8 cellular contexts compared by ENCODE assay signal in genomic region chr9:5338992-5339981, GRCh38. TPM values are rescaled to one million over a fixed set of nuclear protein-coding genes. Genes with fewer than 3 reads are reported as not detected.
A peak's percentile ranks its signal among the peaks of the same experiment; 100 is the strongest.
DNase-seq lines count a peak whose midpoint lies in the region; ATAC-seq, FAIRE-seq and TF ChIP-seq lines count a peak whose summit lies in the region.
"Not testable (repeated sequence)": the region's sequence is repeated elsewhere in the genome, so short reads cannot be mapped to it uniquely, and the experiment has no call there.

Gene RLN1 (minus strand): TSS chr9:5339876. CDS start chr9:5339746, 130 bp downstream.

- H2BK12ac ChIP-seq in H9 (ENCODE audit: insufficient read length, low read depth, low read length) = not testable (repeated sequence)

- peak within 1 kb of the TSS; percentile 53 for H3K4me2 ChIP-seq in H9 (ENCODE audit: insufficient read depth, insufficient read length, low read length)

- not testable (repeated sequence) for H4K5ac ChIP-seq in H9 (ENCODE audit: insufficient read length, low read depth, low read length)

- H4K8ac ChIP-seq in H9 (replicated peaks; ENCODE audit: insufficient read length, low read depth, low read length) = not testable (repeated sequence)

- not testable (repeated sequence) for H3K9me3 Mint-ChIP-seq in H9; activated naive CD4-positive, alpha-beta T cell treated with anti-CD3 and anti-CD28 coated beads for 36 hours; natural killer cell treated with Interleukin-12 subunit alpha and Interleukin-12 subunit beta and Interleukin-15 and Interleukin-18, amount 100 ng/mL, for 72 hours

- not testable (repeated sequence) for H3K4me1 Mint-ChIP-seq in H9; natural killer cell treated with Interleukin-12 subunit alpha and Interleukin-12 subunit beta and Interleukin-15 and Interleukin-18, amount 100 ng/mL, for 72 hours (ENCODE audit: low read depth in 2 of 2)
- H3K4me1 Mint-ChIP-seq in activated naive CD4-positive, alpha-beta T cell treated with anti-CD3 and anti-CD28 coated beads for 36 hours (ENCODE audit: low read depth) = peaks cover 26% of the 10 kb centered on the region

- CTCF ChIA-PET in activated naive CD4-positive, alpha-beta T cell treated with anti-CD3 and anti-CD28 coated beads for 36 hours (lab: Charles Lee) = not testable (repeated sequence)

- FAIRE-seq in RCC 7860 (lab: Jason Lieb, UNC) (peak; percentile 81), frontal cortex (lab: Jason Lieb, UNC) (peak; percentile 71)

- ATAC-seq in GM18867 (IDR thresholded peaks at IDR 0.05; ENCODE audit: unreplicated experiment) = peak; percentile 100
- ATAC-seq in HG03439 (IDR thresholded peaks at IDR 0.05; ENCODE audit: unreplicated experiment) = peak; percentile 99
- ATAC-seq in natural killer cell treated with Interleukin-12 subunit alpha and Interleukin-12 subunit beta and Interleukin-15 and Interleukin-18, amount 100 ng/mL, for 72 hours = peak; percentile 100

- H3K4me3 ChIP-seq in thyroid gland (replicated peaks in 1 of 3) = not testable (repeated sequence)

- DNase-seq in H9 = peak; percentile 70
- DNase-seq in RCC 7860 (ENCODE audit: low spot score); activated naive CD4-positive, alpha-beta T cell treated with anti-CD3 and anti-CD28 coated beads for 36 hours; frontal cortex (ENCODE audit: low spot score in 2 of 2); natural killer cell treated with Interleukin-12 subunit alpha and Interleukin-12 subunit beta and Interleukin-15 and Interleukin-18, amount 100 ng/mL, for 72 hours (ENCODE audit: low spot score): not testable (repeated sequence)
- DNase-seq in thyroid gland = peak; percentile 1 to 12

- H2AK5ac ChIP-seq in H9 (ENCODE audit: insufficient read length, low read length) = not testable (repeated sequence)

- H3K36me3 ChIP-seq in thyroid gland = not testable (repeated sequence)

- H2BK20ac ChIP-seq in H9 (ENCODE audit: low read depth, low read length, poor library complexity, severe bottlenecking) = peak within 1 kb of the TSS; percentile 83

- not testable (repeated sequence) for H3K56ac ChIP-seq in H9 (ENCODE audit: insufficient read length, low read depth, low read length)

- H3K23ac ChIP-seq in H9 (ENCODE audit: insufficient read length, low read depth, low read length) = not testable (repeated sequence)

- not testable (repeated sequence) for H3K14ac ChIP-seq in H9 (ENCODE audit: insufficient read depth, low read length)

- H3K36me3 Mint-ChIP-seq in H9 (ENCODE audit: insufficient read depth in 1 of 3, low read depth in 3 of 3); activated naive CD4-positive, alpha-beta T cell treated with anti-CD3 and anti-CD28 coated beads for 36 hours (ENCODE audit: low read depth); natural killer cell treated with Interleukin-12 subunit alpha and Interleukin-12 subunit beta and Interleukin-15 and Interleukin-18, amount 100 ng/mL, for 72 hours: not testable (repeated sequence)

- not testable (repeated sequence) for H2BK5ac ChIP-seq in H9 (ENCODE audit: insufficient read length, low read length)

- H4K20me1 ChIP-seq in H9 (ENCODE audit: control insufficient read depth, insufficient read depth, insufficient read length) = not testable (repeated sequence)

- H3K9ac ChIP-seq in H9 (ENCODE audit: extremely low read depth, insufficient read length, low read length) = not testable (repeated sequence)

- H3K4ac ChIP-seq in H9 (ENCODE audit: low read depth, low read length) = not testable (repeated sequence)

- H2BK15ac ChIP-seq in H9 (ENCODE audit: low read depth, low read length) = not testable (repeated sequence)

- H3K27me3 ChIP-seq in H9 (ENCODE audit: insufficient read depth, low read length); thyroid gland: not testable (repeated sequence)

- H3K27ac Mint-ChIP-seq in H9 = peak within 1 kb of the TSS in 2 of 3 experiments; percentile 79 to 86; a peak in 5 of 7 replicates
- peak within 1 kb of the TSS; percentile 56 for H3K27ac Mint-ChIP-seq in activated naive CD4-positive, alpha-beta T cell treated with anti-CD3 and anti-CD28 coated beads for 36 hours
- H3K27ac Mint-ChIP-seq in natural killer cell treated with Interleukin-12 subunit alpha and Interleukin-12 subunit beta and Interleukin-15 and Interleukin-18, amount 100 ng/mL, for 72 hours = peak within 1 kb of the TSS; percentile 46 to 64

- TF ChIP-seq POLR2A in thyroid gland (IDR thresholded peaks at IDR 0.05) = not testable (repeated sequence)

- not testable (repeated sequence) for TF ChIP-seq CTCF in H9 (conservative IDR thresholded peaks at IDR 0.05); thyroid gland (IDR thresholded peaks at IDR 0.05)

- not testable (repeated sequence) for H3K23me2 ChIP-seq in H9 (ENCODE audit: insufficient read length, low read depth, low read length, poor library complexity, severe bottlenecking)

- not testable (repeated sequence) for H3K4me1 ChIP-seq in H9 (ENCODE audit: insufficient read depth, low read length); thyroid gland

- H2AFZ ChIP-seq in H9 (ENCODE audit: low read length) = peak within 1 kb of the TSS; percentile 80

- H3K27ac ChIP-seq in H9 (ENCODE audit: insufficient read length, low read depth, low read length); thyroid gland: not testable (repeated sequence)

- intact Hi-C loops in activated naive CD4-positive, alpha-beta T cell treated with anti-CD3 and anti-CD28 coated beads for 36 hours (cut with micrococcal nuclease) = loop anchor here (5.0 kb wide), 1 partner anchor 37 kb away; the partner anchor contains the start of gene RLN2
- intact Hi-C loops in thyroid gland (cut with DNase I) = not testable (repeated sequence)

- H4K91ac ChIP-seq in H9 (ENCODE audit: insufficient read length, low read depth, low read length) = not testable (repeated sequence)

- H3K18ac ChIP-seq in H9 (ENCODE audit: insufficient read length, low read depth, low read length) = not testable (repeated sequence)

- H2BK120ac ChIP-seq in H9 (ENCODE audit: low read depth, low read length, poor library complexity, severe bottlenecking) = not testable (repeated sequence)

- H3K79me2 ChIP-seq in H9 (ENCODE audit: insufficient read depth, low read length) = not testable (repeated sequence)

- H3K4me3 Mint-ChIP-seq in H9 = peak within 1 kb of the TSS; percentile 63 to 69
- peak within 1 kb of the TSS; percentile 76 for H3K4me3 Mint-ChIP-seq in activated naive CD4-positive, alpha-beta T cell treated with anti-CD3 and anti-CD28 coated beads for 36 hours
- peak within 1 kb of the TSS; percentile 55 for H3K4me3 Mint-ChIP-seq in natural killer cell treated with Interleukin-12 subunit alpha and Interleukin-12 subunit beta and Interleukin-15 and Interleukin-18, amount 100 ng/mL, for 72 hours

- not testable (repeated sequence) for H3T11ph ChIP-seq in H9 (ENCODE audit: low read length)

- H3K79me1 ChIP-seq in H9 (ENCODE audit: insufficient read depth, low read depth, low read length, poor library complexity, severe bottlenecking) = not testable (repeated sequence)

- no CpG with 5 or more reads among the region's 50 CpGs for WGBS in H9 (ENCODE audit: extremely low coverage, insufficient read length, low lambda C conversion rate)
- WGBS in thyroid gland, 2 donors = 20 to 33% methylated on average over 14 of the region's 50 CpGs

- not testable (repeated sequence) for H3K27me3 Mint-ChIP-seq in H9 (ENCODE audit: low read depth); activated naive CD4-positive, alpha-beta T cell treated with anti-CD3 and anti-CD28 coated beads for 36 hours (ENCODE audit: low read depth); natural killer cell treated with Interleukin-12 subunit alpha and Interleukin-12 subunit beta and Interleukin-15 and Interleukin-18, amount 100 ng/mL, for 72 hours

- not testable (repeated sequence) for H3K9me3 ChIP-seq in H9 (ENCODE audit: control insufficient read depth, low read depth, low read length); thyroid gland

RNA-seq across cellular contexts. Expression of gene RLN1, which starts in this region (rescaled TPM):
- total RNA-seq in H9 (2021) (0.39 and 0.52 TPM in 2 replicates), frontal cortex (not detected), thyroid gland (1 to 10 TPM in 1 of 4 donors, not detected in 3; 1.3 TPM)
- under 1 TPM; 0.54 to 0.95 TPM for total RNA-seq in activated naive CD4-positive, alpha-beta T cell treated with anti-CD3 and anti-CD28 coated beads for 36 hours
- total RNA-seq in natural killer cell treated with Interleukin-12 subunit alpha and Interleukin-12 subunit beta and Interleukin-15 and Interleukin-18, amount 100 ng/mL, for 72 hours = 1 to 10 TPM in 1 of 2 donors, not detected in 1; 1.1 TPM

Comparison
In these comparisons a context has a peak if more than half of its experiments do, and no peak if none do; other contexts are left out.
1. Peak in DNase-seq and H3K4me2 ChIP-seq in H9; RNA of the gene not detected or under 1 TPM.